In genomic region chr18:28176674-28176932, GRCh38 we compare ENCODE assay signal across 8 cellular contexts. TPM values are rescaled to one million over a fixed set of nuclear protein-coding genes. Genes with fewer than 3 reads are reported as not detected.
A peak's percentile ranks its signal among the peaks of the same experiment; 100 is the strongest.
DNase-seq lines count a peak whose midpoint lies in the region; ATAC-seq and TF ChIP-seq lines count a peak whose summit lies in the region.

No MANE protein-coding gene starts in this region.

- ATAC-seq in HG03066 (IDR thresholded peaks at IDR 0.05; ENCODE audit: low read depth, unreplicated experiment) (peak; percentile 11), naive B cell (ENCODE audit: low read depth in 2 of 2) (no peak), GM18505 (IDR thresholded peaks at IDR 0.05; ENCODE audit: unreplicated experiment) (no peak), HG02970 (IDR thresholded peaks at IDR 0.05; ENCODE audit: low FRiP score, unreplicated experiment) (no peak)

- peaks cover 57% of the 10 kb centered on the region for H3K27me3 Mint-ChIP-seq in dendritic cell treated with granulocyte-macrophage colony-stimulating factor and Interleukin-4, amounts not matched to agents 40 ng/mL and 50 ng/mL, for 4 days
- peaks cover 39 to 55% (median 53%) of the 10 kb centered on the region in 3 donors for H3K27me3 Mint-ChIP-seq in naive B cell

- peak overlapping the region; percentile 59 for H2AFZ ChIP-seq in ACC112 (ENCODE audit: low read length, unreplicated experiment)

- H3K4me1 ChIP-seq in ACC112 (ENCODE audit: control insufficient read depth, insufficient read depth, low read length, unreplicated experiment): peaks cover 15% of the 10 kb centered on the region

- peaks cover 47% of the 10 kb centered on the region for H3K79me2 ChIP-seq in ACC112 (ENCODE audit: control insufficient read depth, insufficient read depth, low read length, unreplicated experiment)

- peaks cover 6% of the 10 kb centered on the region for H3K36me3 Mint-ChIP-seq in dendritic cell treated with granulocyte-macrophage colony-stimulating factor and Interleukin-4, amounts not matched to agents 40 ng/mL and 50 ng/mL, for 4 days (ENCODE audit: low read depth)
- peaks cover 0 to 15% of the 10 kb centered on the region in 2 donors for H3K36me3 Mint-ChIP-seq in naive B cell

- DNase-seq in naive B cell: no peak
- DNase-seq in GM10266 (ENCODE audit: extremely low spot score): no peak
- DNase-seq in GM19238 (ENCODE audit: insufficient read length, low spot score): no peak

- peak overlapping the region; percentile 73 for H3K4me3 Mint-ChIP-seq in dendritic cell treated with granulocyte-macrophage colony-stimulating factor and Interleukin-4, amounts not matched to agents 40 ng/mL and 50 ng/mL, for 4 days
- H3K4me3 Mint-ChIP-seq in naive B cell: peak overlapping the region in 7 of 8 donors; percentile 2 to 82 (median 73)

- no peaks in the 10 kb centered on the region for H3K36me3 ChIP-seq in ACC112 (ENCODE audit: insufficient read depth, low read length)

- H3K4me3 ChIP-seq in ACC112 (ENCODE audit: low read depth, low read length): peak overlapping the region; percentile 83

- TF ChIP-seq POLR2A in GM18505 (IDR thresholded peaks at IDR 0.05; ENCODE audit: borderline replicate concordance, extremely low read depth, insufficient read depth, insufficient read length): no peak

- intact Hi-C loops in dendritic cell treated with granulocyte-macrophage colony-stimulating factor and Interleukin-4, amounts not matched to agents 40 ng/mL and 50 ng/mL, for 4 days (cut with micrococcal nuclease): no loop called here

- H3K27me3 ChIP-seq in ACC112 (ENCODE audit: insufficient read depth, low read length): no peaks in the 10 kb centered on the region

- H3K9me3 Mint-ChIP-seq in dendritic cell treated with granulocyte-macrophage colony-stimulating factor and Interleukin-4, amounts not matched to agents 40 ng/mL and 50 ng/mL, for 4 days: no peaks in the 10 kb centered on the region
- H3K9me3 Mint-ChIP-seq in naive B cell: peaks cover 0 to 9% (median 2%) of the 10 kb centered on the region in 7 donors

- peaks cover 23% of the 10 kb centered on the region for H3K4me1 Mint-ChIP-seq in dendritic cell treated with granulocyte-macrophage colony-stimulating factor and Interleukin-4, amounts not matched to agents 40 ng/mL and 50 ng/mL, for 4 days (ENCODE audit: low read depth)
- peaks cover 10 to 19% (median 18%) of the 10 kb centered on the region in 3 donors for H3K4me1 Mint-ChIP-seq in naive B cell

- no peak overlapping the region for H3K27ac ChIP-seq in ACC112 (ENCODE audit: low read depth, low read length)

- no peak for TF ChIP-seq CTCF in GM10266 (IDR thresholded peaks at IDR 0.05; ENCODE audit: control insufficient read depth, insufficient read depth, low read depth, missing control alignments)

- H3K27ac Mint-ChIP-seq in dendritic cell treated with granulocyte-macrophage colony-stimulating factor and Interleukin-4, amounts not matched to agents 40 ng/mL and 50 ng/mL, for 4 days: no peak overlapping the region
- H3K27ac Mint-ChIP-seq in naive B cell: no peak overlapping the region

RNA-seq across cellular contexts. Expression of gene CDH2, which starts 0.3 kb away (rescaled TPM):
- polyA plus RNA-seq in naive B cell (ENCODE audit: low read depth in 6 of 6): not detected
